26 cellular contexts compared by ENCODE assay signal in genomic region chr13:101698400-101698799, GRCh38.
DNase-seq lines count a peak whose midpoint lies in the region; TF ChIP-seq lines count a peak whose summit lies in the region.
"Had no signal": no experiment of that assay in that cellular context is flagged by ENCODE, and none has a peak within 500 bp of the region (broad histone marks: within the 10 kb centered on the region; RNA-seq: fewer than 3 reads in every experiment).

No MANE protein-coding gene starts in this region.

- H3K4me1 Mint-ChIP-seq in activated CD4-positive, alpha-beta T cell treated with anti-CD3 and anti-CD28 coated beads, Interleukin-2, amount 10 ng/mL, durations not matched to agents 24 days and 14 days = no peaks in the 10 kb centered on the region
- H3K4me1 Mint-ChIP-seq: CD4-positive, alpha-beta memory T cell; natural killer cell; stimulated activated naive B cell treated with anti-CD40 and anti-IgM and Interleukin-4, amounts not matched to agents 10 μg/mL and 1 μg/mL and 100 μg/mL, for 72 hours had no signal

- no peaks in the 10 kb centered on the region for H3K36me3 Mint-ChIP-seq in activated CD4-positive, alpha-beta T cell treated with anti-CD3 and anti-CD28 coated beads, Interleukin-2, amount 10 ng/mL, durations not matched to agents 24 days and 14 days (ENCODE audit: low read depth)
- H3K36me3 Mint-ChIP-seq: CD4-positive, alpha-beta memory T cell; natural killer cell; stimulated activated naive B cell treated with anti-CD40 and anti-IgM and Interleukin-4, amounts not matched to agents 10 μg/mL and 1 μg/mL and 100 μg/mL, for 72 hours had no signal

- no peak overlapping the region for H3K4me3 Mint-ChIP-seq in activated CD4-positive, alpha-beta T cell treated with anti-CD3 and anti-CD28 coated beads, Interleukin-2, amount 10 ng/mL, durations not matched to agents 24 days and 14 days
- H3K4me3 Mint-ChIP-seq: activated naive CD4-positive, alpha-beta T cell treated with anti-CD3 and anti-CD28 coated beads for 36 hours; CD4-positive, alpha-beta memory T cell; natural killer cell; stimulated activated naive B cell treated with anti-CD40 and anti-IgM and Interleukin-4, amounts not matched to agents 10 μg/mL and 1 μg/mL and 100 μg/mL, for 72 hours; T-helper 2 cell treated with Interferon-gamma antibody and Interleukin-4, amounts not matched to agents 5 μg/mL and 100 μg/mL, for 36 hours had no signal

- POLR2A ChIA-PET in RWPE1 (lab: Yijun Ruan, JAX; ENCODE audit: low non-redundant PET) = no interaction called here

- DNase-seq in EL (peak; percentile 18), RWPE1 (ENCODE audit: low spot score) (peak; percentile 14), epithelial cell of esophagus (ENCODE audit: low read depth) (peak; percentile 23), putamen (ENCODE audit: low spot score) (peak; percentile 8), NCI-H187 treated with DMSO at 0.1 percent for 48 hours (lab: John Stamatoyannopoulos, UW) (no peak)
- no peak for DNase-seq in activated CD4-positive, alpha-beta T cell treated with anti-CD3 and anti-CD28 coated beads, Interleukin-2, amount 10 ng/mL, durations not matched to agents 24 days and 14 days
- DNase-seq in activated T-cell treated with anti-CD3 and anti-CD28 coated beads, Interleukin-2, amount 50 U/mL, for 1 hour = no peak
- DNase-seq: activated CD4-positive, alpha-beta T cell treated with anti-CD3 and anti-CD28 coated beads for 4 hours; activated naive CD4-positive, alpha-beta T cell treated with anti-CD3 and anti-CD28 coated beads for 36 hours; activated T-cell treated with anti-CD3 and anti-CD28 coated beads, Interleukin-2, amount 50 U/mL, for 48 hours; CD4-positive, alpha-beta memory T cell; central memory CD4-positive, alpha-beta T cell; dermis blood vessel endothelial cell; islet precursor cell; midbrain; MV-4-11; natural killer cell; NCI-H1694 treated with DMSO at 0.1 percent for 48 hours; NCI-H2171 treated with DMSO at 0.1 percent for 48 hours; NCI-H526 treated with DMSO at 0.1 percent for 48 hours; RPMI8226; stimulated activated CD4-positive, alpha-beta T cell treated with anti-CD3 and anti-CD28 coated beads, Interleukin-12 subunit alpha, Interleukin-12 subunit beta, amount 100 ng/mL, for 4 hours; stimulated activated CD4-positive, alpha-beta T cell treated with anti-CD3 and anti-CD28 coated beads, Interleukin-4, amount 100 ng/mL, for 24 hours; stimulated activated naive B cell treated with anti-CD40 and anti-IgM and Interleukin-4, amounts not matched to agents 10 μg/mL and 1 μg/mL and 100 μg/mL, for 72 hours had no signal

- no peaks in the 10 kb centered on the region for H3K9me3 Mint-ChIP-seq in activated CD4-positive, alpha-beta T cell treated with anti-CD3 and anti-CD28 coated beads, Interleukin-2, amount 10 ng/mL, durations not matched to agents 24 days and 14 days
- H3K9me3 Mint-ChIP-seq: activated naive CD4-positive, alpha-beta T cell treated with anti-CD3 and anti-CD28 coated beads for 36 hours; CD4-positive, alpha-beta memory T cell; T-helper 2 cell treated with Interferon-gamma antibody and Interleukin-4, amounts not matched to agents 5 μg/mL and 100 μg/mL, for 36 hours had no signal

- H3K27ac ChIP-seq in RWPE1 = no peak overlapping the region
- H3K27ac ChIP-seq: right atrium auricular region had no signal

- no peaks in the 10 kb centered on the region for H3K27me3 Mint-ChIP-seq in activated CD4-positive, alpha-beta T cell treated with anti-CD3 and anti-CD28 coated beads, Interleukin-2, amount 10 ng/mL, durations not matched to agents 24 days and 14 days

- CTCF ChIA-PET in RWPE1 (lab: Yijun Ruan, JAX) = no interaction called here

- TF ChIP-seq CTCF in RWPE1 (conservative IDR thresholded peaks at IDR 0.05; ENCODE audit: low read depth) (no peak), epithelial cell of esophagus (IDR thresholded peaks at IDR 0.05; ENCODE audit: insufficient read depth, low read depth, low read length, missing control alignments) (no peak)

- intact Hi-C loops in activated CD4-positive, alpha-beta T cell treated with anti-CD3 and anti-CD28 coated beads, Interleukin-2, amount 10 ng/mL, durations not matched to agents 24 days and 14 days (cut with micrococcal nuclease) = no loop called here

- H3K27ac Mint-ChIP-seq in activated CD4-positive, alpha-beta T cell treated with anti-CD3 and anti-CD28 coated beads, Interleukin-2, amount 10 ng/mL, durations not matched to agents 24 days and 14 days = no peak overlapping the region
- H3K27ac Mint-ChIP-seq: activated naive CD4-positive, alpha-beta T cell treated with anti-CD3 and anti-CD28 coated beads for 36 hours; CD4-positive, alpha-beta memory T cell; natural killer cell; stimulated activated naive B cell treated with anti-CD40 and anti-IgM and Interleukin-4, amounts not matched to agents 10 μg/mL and 1 μg/mL and 100 μg/mL, for 72 hours; T-helper 2 cell treated with Interferon-gamma antibody and Interleukin-4, amounts not matched to agents 5 μg/mL and 100 μg/mL, for 36 hours had no signal

- H3K4me3 ChIP-seq in epithelial cell of esophagus (ENCODE audit: low read length) = no peak overlapping the region
- H3K4me3 ChIP-seq: right atrium auricular region had no signal

Comparison
In these comparisons a context has a peak if more than half of its experiments do, and no peak if none do; other contexts are left out.
1. DNase-seq: peak in EL (single experiment), RWPE1 (single experiment), epithelial cell of esophagus (single experiment) and putamen (single experiment); none in activated CD4-positive, alpha-beta T cell treated with anti-CD3 and anti-CD28 coated beads, Interleukin-2, amount 10 ng/mL, durations not matched to agents 24 days and 14 days (single experiment), NCI-H187 treated with DMSO at 0.1 percent for 48 hours (single experiment) and activated T-cell treated with anti-CD3 and anti-CD28 coated beads, Interleukin-2, amount 50 U/mL, for 1 hour (single experiment).